In the genomic region with DNA sequence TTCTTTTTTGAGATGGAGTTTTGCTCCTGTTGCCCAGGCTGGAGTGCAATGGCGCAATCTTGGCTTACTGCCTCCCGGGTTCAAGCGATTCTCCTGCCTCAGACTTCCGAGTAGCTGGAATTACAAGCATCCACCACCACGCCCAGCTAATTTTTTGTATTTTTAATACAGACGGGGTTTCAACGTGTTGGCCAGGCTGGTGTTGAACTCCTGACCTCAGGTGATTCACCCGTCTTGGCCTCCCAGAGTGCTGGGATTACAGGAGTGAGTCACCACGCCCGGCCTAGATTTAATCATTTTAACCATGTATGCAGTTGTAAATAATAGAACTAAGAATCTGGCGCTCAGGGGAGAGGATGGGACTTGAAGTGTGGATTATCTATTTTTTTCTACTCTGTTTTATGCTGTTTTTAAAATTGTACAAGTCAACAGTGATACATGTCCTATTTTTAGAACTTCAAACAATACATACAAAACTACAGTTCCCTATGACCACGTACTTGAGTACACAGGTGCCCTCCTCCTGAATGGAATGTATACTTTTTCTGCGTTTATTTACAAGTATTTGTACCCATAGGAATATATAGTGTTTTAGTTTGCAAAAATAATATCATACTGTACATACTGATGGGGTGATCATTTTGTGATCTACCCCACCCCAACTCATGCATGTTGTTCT, we compare ENCODE assay signal across 9 cellular contexts. TPM values are rescaled to one million over a fixed set of nuclear protein-coding genes. Genes with fewer than 3 reads are reported as not detected.
DNase-seq lines count a peak whose midpoint lies in the region; ATAC-seq and TF ChIP-seq lines count a peak whose summit lies in the region.
"Had no signal": no experiment of that assay in that cellular context is flagged by ENCODE, and none has a peak within 500 bp of the region (broad histone marks: within the 10 kb centered on the region; RNA-seq: fewer than 3 reads in every experiment).

No MANE protein-coding gene starts in this region.

- H3K9me3 ChIP-seq in Peyer's patch (no peaks in the 10 kb centered on the region), psoas muscle (no peaks in the 10 kb centered on the region), spleen (no peaks in the 10 kb centered on the region)
- H3K9me3 ChIP-seq: heart right ventricle had no signal

- H3K27me3 Mint-ChIP-seq in activated T-helper 2 cell treated with anti-CD3 and anti-CD28 coated beads, Interferon-gamma antibody, Interleukin-2, Interleukin-4, amounts not matched to agents 10 μg/mL and 5 μg/mL and 100 μg/mL, durations not matched to agents 14 hours and 24 hours and 36 hours (ENCODE audit: low read depth): no peaks in the 10 kb centered on the region

- H3K36me3 ChIP-seq in Peyer's patch (peaks cover 0 to 24% (median 0%) of the 10 kb centered on the region in 3 donors), psoas muscle (ENCODE audit: insufficient read depth in 1 of 2, low read depth in 1 of 2) (peaks cover 2 to 34% of the 10 kb centered on the region in 2 donors), spleen (peaks cover 0 to 67% (median 26%) of the 10 kb centered on the region in 6 donors)

- H3K4me3 ChIP-seq in Peyer's patch (no peak overlapping the region), psoas muscle (no peak overlapping the region), spleen (no peak overlapping the region)
- H3K4me3 ChIP-seq: heart right ventricle had no signal

- no peak overlapping the region for H3K4me3 Mint-ChIP-seq in activated T-helper 2 cell treated with anti-CD3 and anti-CD28 coated beads, Interferon-gamma antibody, Interleukin-2, Interleukin-4, amounts not matched to agents 10 μg/mL and 5 μg/mL and 100 μg/mL, durations not matched to agents 14 hours and 24 hours and 36 hours (ENCODE audit: low read depth)

- H3K9me3 Mint-ChIP-seq in activated T-helper 2 cell treated with anti-CD3 and anti-CD28 coated beads, Interferon-gamma antibody, Interleukin-2, Interleukin-4, amounts not matched to agents 10 μg/mL and 5 μg/mL and 100 μg/mL, durations not matched to agents 14 hours and 24 hours and 36 hours: no peaks in the 10 kb centered on the region

- intact Hi-C loops in psoas muscle (cut with DNase I): no loop called here
- intact Hi-C loops in activated T-helper 2 cell treated with anti-CD3 and anti-CD28 coated beads, Interferon-gamma antibody, Interleukin-2, Interleukin-4, amounts not matched to agents 10 μg/mL and 5 μg/mL and 100 μg/mL, durations not matched to agents 14 hours and 24 hours and 36 hours (cut with micrococcal nuclease): no loop called here
- intact Hi-C loops in spleen (cut with DNase I; ENCODE audit: low total_unique reads): no loop called here
- intact Hi-C loops in Right ventricle myocardium superior (cut with DNase I): no loop called here

- 42 to 54% (median 47%) methylated on average over 13 of the region's 13 CpGs for WGBS in psoas muscle, 3 donors
- whole genome bisulfite sequencing in spleen, 5 donors: 79 to 86% (median 84%) methylated on average over 13 of the region's 13 CpGs

- H3K36me3 Mint-ChIP-seq in activated T-helper 2 cell treated with anti-CD3 and anti-CD28 coated beads, Interferon-gamma antibody, Interleukin-2, Interleukin-4, amounts not matched to agents 10 μg/mL and 5 μg/mL and 100 μg/mL, durations not matched to agents 14 hours and 24 hours and 36 hours (ENCODE audit: low read depth): peaks cover 45% of the 10 kb centered on the region

- H3K27ac ChIP-seq in Peyer's patch (no peak overlapping the region), psoas muscle (peak overlapping the region; percentile 58), spleen (no peak overlapping the region)
- H3K27ac ChIP-seq: heart right ventricle had no signal

- peaks cover 23% of the 10 kb centered on the region for H3K4me1 Mint-ChIP-seq in activated T-helper 2 cell treated with anti-CD3 and anti-CD28 coated beads, Interferon-gamma antibody, Interleukin-2, Interleukin-4, amounts not matched to agents 10 μg/mL and 5 μg/mL and 100 μg/mL, durations not matched to agents 14 hours and 24 hours and 36 hours (ENCODE audit: low read depth)

- DNase-seq in ELR (ENCODE audit: low read depth) (peak; percentile 99), Peyer's patch (peak in 2 of 3 donors; percentile 66 to 83), dermis blood vessel endothelial cell (peak; percentile 83), psoas muscle (peak; percentile 63 to 82), NCI-H187 (lab: John Stamatoyannopoulos, UW) (no peak), spleen (no peak), Right ventricle myocardium superior (no peak)
- no peak for DNase-seq in activated T-helper 2 cell treated with anti-CD3 and anti-CD28 coated beads, Interferon-gamma antibody, Interleukin-2, Interleukin-4, amounts not matched to agents 10 μg/mL and 5 μg/mL and 100 μg/mL, durations not matched to agents 14 hours and 24 hours and 36 hours (ENCODE audit: low spot score)

- H3K27me3 ChIP-seq in Peyer's patch (no peaks in the 10 kb centered on the region), psoas muscle (ENCODE audit: insufficient read depth in 3 of 3, low read length in 2 of 3) (no peaks in the 10 kb centered on the region), spleen (replicated peaks in 1 of 7) (no peaks in the 10 kb centered on the region)
- H3K27me3 ChIP-seq: heart right ventricle had no signal

- peaks cover 0 to 44% (median 0%) of the 10 kb centered on the region in 4 donors for H3K4me1 ChIP-seq in Peyer's patch
- H3K4me1 ChIP-seq in psoas muscle: peaks cover 39% of the 10 kb centered on the region
- H3K4me1 ChIP-seq in spleen: peaks cover 6 to 67% (median 39%) of the 10 kb centered on the region in 6 donors

- no peak for TF ChIP-seq POLR2A in Peyer's patch (IDR thresholded peaks at IDR 0.05)
- no peak for TF ChIP-seq POLR2A in spleen (IDR thresholded peaks at IDR 0.05)

- peak; percentile 70 to 92 (median 86) for ATAC-seq in psoas muscle
- ATAC-seq in Right ventricle myocardium superior (ENCODE audit: poor library complexity): no peak

- no peak overlapping the region for H3K27ac Mint-ChIP-seq in activated T-helper 2 cell treated with anti-CD3 and anti-CD28 coated beads, Interferon-gamma antibody, Interleukin-2, Interleukin-4, amounts not matched to agents 10 μg/mL and 5 μg/mL and 100 μg/mL, durations not matched to agents 14 hours and 24 hours and 36 hours

- TF ChIP-seq CTCF in Peyer's patch (IDR thresholded peaks at IDR 0.05) (no peak), psoas muscle (IDR thresholded peaks at IDR 0.05) (no peak), spleen (IDR thresholded peaks at IDR 0.05 in 8 of 11, conservative IDR thresholded peaks at IDR 0.05 in 3 of 11) (no peak)

RNA-seq across cellular contexts. Expression of a gene that starts 27.8 kb away (rescaled TPM):
- total RNA-seq in Peyer's patch (10 to 100 TPM; 43.6 to 69.3 (median 59.8) TPM), dermis blood vessel endothelial cell (70.3 and 81.1 TPM in 2 replicates), psoas muscle (10 to 100 TPM; 36.9 to 50.3 (median 41.7) TPM), spleen (10 to 100 TPM; 56.1 to 72.7 (median 65.7) TPM), Right ventricle myocardium superior (39.9 TPM)
- polyA plus RNA-seq in psoas muscle (10 to 100 TPM; 10.1 to 35.1 (median 14.4) TPM), spleen (10 to 100 TPM in 1 of 3 donors, 1 to 10 TPM in 2; 6.9 to 12.2 (median 8.0) TPM)
- total RNA-seq in activated T-helper 2 cell treated with anti-CD3 and anti-CD28 coated beads, Interferon-gamma antibody, Interleukin-2, Interleukin-4, amounts not matched to agents 10 μg/mL and 5 μg/mL and 100 μg/mL, durations not matched to agents 14 hours and 24 hours and 36 hours: 52.5 and 53.0 TPM in 2 replicates

Comparison
In these comparisons a context has a peak if more than half of its experiments do, and no peak if none do; other contexts are left out.
1. DNase-seq: peak in ELR (single experiment), Peyer's patch (2 of 3), dermis blood vessel endothelial cell (single experiment) and psoas muscle (2 of 2); none in activated T-helper 2 cell treated with anti-CD3 and anti-CD28 coated beads, Interferon-gamma antibody, Interleukin-2, Interleukin-4, amounts not matched to agents 10 μg/mL and 5 μg/mL and 100 μg/mL, durations not matched to agents 14 hours and 24 hours and 36 hours (single experiment), NCI-H187 (0 of 2), spleen (single experiment) and Right ventricle myocardium superior (single experiment).